ENCODE assay signal across 8 cellular contexts in the genomic region with DNA sequence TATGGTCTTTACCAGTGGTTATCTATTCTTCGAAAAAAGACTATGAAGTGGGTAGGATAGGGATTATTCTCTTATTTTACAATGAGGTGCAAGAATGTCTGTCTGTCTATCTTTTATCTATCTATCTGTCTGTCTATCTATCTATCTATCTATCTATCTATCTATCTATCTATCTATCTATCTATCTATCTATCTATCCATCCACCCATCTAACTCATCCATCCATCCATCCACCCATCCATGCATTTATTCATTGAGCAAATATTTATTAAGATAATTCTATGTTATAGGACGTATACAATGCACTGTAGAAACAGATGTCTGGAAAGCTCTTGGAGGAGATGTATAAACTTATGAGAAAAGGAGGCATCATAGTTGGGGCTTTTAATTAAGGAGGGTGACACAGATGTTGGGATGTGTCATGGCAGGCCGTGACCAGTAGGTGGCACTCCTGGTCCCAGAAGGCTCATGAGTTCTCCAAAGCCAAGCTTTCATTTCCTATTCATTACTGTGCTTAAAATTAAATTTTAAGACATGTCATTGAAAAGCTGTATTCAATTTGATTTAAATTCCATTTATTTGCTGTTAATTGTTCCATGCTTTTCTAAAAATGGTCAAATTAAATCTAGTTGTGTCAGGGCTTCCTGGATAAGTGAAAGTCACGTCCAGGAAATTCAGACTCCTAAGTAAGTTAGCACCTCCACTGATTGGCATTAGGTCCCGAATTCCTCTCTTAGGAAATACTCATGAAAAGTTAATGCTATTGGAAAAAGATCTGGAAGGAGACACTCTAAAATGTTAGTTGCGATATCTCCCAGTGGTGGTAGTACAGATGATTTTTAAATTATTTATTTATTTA. TPM values are rescaled to one million over a fixed set of nuclear protein-coding genes. Genes with fewer than 3 reads are reported as not detected.
A peak's percentile ranks its signal among the peaks of the same experiment; 100 is the strongest.
DNase-seq lines count a peak whose midpoint lies in the region; ATAC-seq, FAIRE-seq and TF ChIP-seq lines count a peak whose summit lies in the region.

No MANE protein-coding gene starts in this region.

- intact Hi-C loops in upper lobe of right lung (cut with DNase I) = no loop called here

- H3K27me3 ChIP-seq in foreskin keratinocyte = peaks cover 3% of the 10 kb centered on the region
- no peaks in the 10 kb centered on the region for H3K27me3 ChIP-seq in parathyroid adenoma (ENCODE audit: control insufficient read depth, insufficient read depth, low read length)
- no peaks in the 10 kb centered on the region for H3K27me3 ChIP-seq in upper lobe of right lung

- TF ChIP-seq EP300 in A549 (IDR thresholded peaks at IDR 0.05) = no peak

- H3K27ac ChIP-seq in A549 (no peak overlapping the region), foreskin keratinocyte (no peak overlapping the region), parathyroid adenoma (no peak overlapping the region), upper lobe of right lung (no peak overlapping the region)

- TF ChIP-seq CTCF in A549 (IDR thresholded peaks at IDR 0.05) (peak; percentile 89), foreskin keratinocyte (conservative IDR thresholded peaks at IDR 0.05) (peak; percentile 92), parathyroid adenoma (IDR thresholded peaks at IDR 0.05) (peak; percentile 77), upper lobe of right lung (IDR thresholded peaks at IDR 0.05) (peak; percentile 99)

- H3K4me3 ChIP-seq in A549 = no peak overlapping the region
- H3K4me3 ChIP-seq in parathyroid adenoma (ENCODE audit: low read depth, low read length) = peak overlapping the region; percentile 20
- no peak overlapping the region for H3K4me3 ChIP-seq in upper lobe of right lung

- no peak overlapping the region for H2AFZ ChIP-seq in parathyroid adenoma

- 43% methylated on average over 6 of the region's 6 CpGs for WGBS in A549 (ENCODE audit: missing lambda C conversion rate)

- ATAC-seq in A549 (peak; percentile 73 to 92; a peak in 5 of 6 replicates), HG03460 (IDR thresholded peaks at IDR 0.05; ENCODE audit: unreplicated experiment) (peak; percentile 57), foreskin keratinocyte (peak; percentile 83), upper lobe of right lung (peak; percentile 96)

- H3K9ac ChIP-seq in parathyroid adenoma = no peak overlapping the region

- DNase-seq in A549 (ENCODE audit: low read depth in 1 of 2, low spot score in 1 of 2) (peak; percentile 40 to 62), GM12891 (ENCODE audit: insufficient read length, low spot score) (no peak), RCC 7860 (ENCODE audit: low spot score) (peak; percentile 16), foreskin keratinocyte (peak in 1 of 2 donors; percentile 28), upper lobe of right lung (peak; percentile 84)
- peak; percentile 87 for DNase-seq in activated effector memory CD4-positive, alpha-beta T cell treated with anti-CD3 and anti-CD28 coated beads, Interleukin-2, amount 50 U/mL, for 16 hours

- H3K9me3 ChIP-seq in A549 (no peaks in the 10 kb centered on the region), parathyroid adenoma (ENCODE audit: control insufficient read depth, low read length) (no peaks in the 10 kb centered on the region), upper lobe of right lung (no peaks in the 10 kb centered on the region)

- peak; percentile 83 for TF ChIP-seq RAD21 in A549 (conservative IDR thresholded peaks at IDR 0.05 in 1 of 2, IDR thresholded peaks at IDR 0.05 in 1 of 2)

- no peaks in the 10 kb centered on the region for H3K4me1 ChIP-seq in A549
- H3K4me1 ChIP-seq in foreskin keratinocyte = no peaks in the 10 kb centered on the region
- H3K4me1 ChIP-seq in parathyroid adenoma = no peaks in the 10 kb centered on the region
- no peaks in the 10 kb centered on the region for H3K4me1 ChIP-seq in upper lobe of right lung

- H3K36me3 ChIP-seq in parathyroid adenoma (ENCODE audit: control insufficient read depth, insufficient read depth, low read length) = no peaks in the 10 kb centered on the region
- no peaks in the 10 kb centered on the region for H3K36me3 ChIP-seq in upper lobe of right lung

- H3K4me2 ChIP-seq in A549 (peak overlapping the region; percentile 56; the same call in 2 of the 3 replicates), parathyroid adenoma (ENCODE audit: low read length) (peak overlapping the region; percentile 44)

- POLR2A ChIA-PET in A549 (lab: Yijun Ruan, JAX) = no interaction called here

- FAIRE-seq in A549 (lab: Jason Lieb, UNC) = peak; percentile 70
- peak; percentile 41 for FAIRE-seq in GM12891 (lab: Jason Lieb, UNC)
- peak; percentile 50 for FAIRE-seq in RCC 7860 (lab: Jason Lieb, UNC)

- TF ChIP-seq POLR2A in A549 (IDR thresholded peaks at IDR 0.05; ENCODE audit: low read length) (no peak), GM12891 (IDR thresholded peaks at IDR 0.05; ENCODE audit: low read depth, low read length) (no peak)

- H3K79me2 ChIP-seq in parathyroid adenoma = no peaks in the 10 kb centered on the region

- CTCF ChIA-PET in A549 (lab: Yijun Ruan, JAX) = interaction anchor here (0.6 to 5.5 kb wide), 60 partner anchors 8 to 1511 kb away, joined by 3 to 104 read pairs (median 4); partner anchors contain the start of genes CSRP3 and ZDHHC13

TF ChIP-seq in A549, 52 proteins besides CTCF, POLR2A, EP300 and RAD21:
- TF ChIP-seq SMC3 (IDR thresholded peaks at IDR 0.05) = peak; percentile 86
- TF ChIP-seq CBX8 (IDR thresholded peaks at IDR 0.05) = no peak
- no peak for TF ChIP-seq TFCP2L1 (CRISPR knock-in tag; IDR thresholded peaks at IDR 0.05)
- no peak for TF ChIP-seq FOXS1 (CRISPR knock-in tag; IDR thresholded peaks at IDR 0.05)
- no peak for TF ChIP-seq MAZ (IDR thresholded peaks at IDR 0.05; ENCODE audit: borderline replicate concordance, low read depth, low read length)
- TF ChIP-seq HOXA7 (CRISPR knock-in tag; IDR thresholded peaks at IDR 0.05) = no peak
- TF ChIP-seq EHMT2 (IDR thresholded peaks at IDR 0.05; ENCODE audit: low read depth) = no peak
- TF ChIP-seq CBX2 (IDR thresholded peaks at IDR 0.05; ENCODE audit: borderline replicate concordance, low read depth) = no peak
- TF ChIP-seq, protein P1, sequence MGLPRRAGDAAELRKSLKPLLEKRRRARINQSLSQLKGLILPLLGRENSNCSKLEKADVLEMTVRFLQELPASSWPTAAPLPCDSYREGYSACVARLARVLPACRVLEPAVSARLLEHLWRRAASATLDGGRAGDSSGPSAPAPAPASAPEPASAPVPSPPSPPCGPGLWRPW (IDR thresholded peaks at IDR 0.05) = no peak

TF ChIP-seq in GM12891, 5 proteins besides CTCF, POLR2A, EP300 and RAD21:
- TF ChIP-seq TAF1 (IDR thresholded peaks at IDR 0.05; ENCODE audit: low read depth, low read length) (no peak), SPI1 (IDR thresholded peaks at IDR 0.05; ENCODE audit: low read depth, low read length) (no peak), PAX5 (IDR thresholded peaks at IDR 0.05; ENCODE audit: insufficient read depth, low read length, severe bottlenecking) (no peak), POLR2AphosphoS5 (IDR thresholded peaks at IDR 0.05; ENCODE audit: low read depth, low read length) (no peak), POU2F2 (IDR thresholded peaks at IDR 0.05; ENCODE audit: low read depth, low read length) (no peak)
TF ChIP-seq in GM12891: peak in this region for 0.

RNA-seq across cellular contexts. Expression of gene E2F8, which starts 19.0 kb away (rescaled TPM):
- 6.7 and 7.4 TPM in 2 replicates for polyA plus RNA-seq in A549 (2011; rRNA removed)
- 6.0 and 6.6 TPM in 2 replicates for polyA plus RNA-seq in A549 (2012; cell fraction: cytosol; rRNA removed)
- polyA plus RNA-seq in A549 (2012; cell fraction: nucleus; rRNA removed) = 8.8 TPM in 2 replicates
- 5.7 to 6.4 TPM (median 6.0 TPM) in 3 replicates for polyA plus RNA-seq in A549 (2017; fragmentation: RNase III; extraction: RNeasy Plus Mini Kit Qiagen cat#74134 plus additional on column Dnase treatment)
- polyA minus RNA-seq in A549 (2011; rRNA and poly(A)+ RNA removed) = 4.3 and 4.4 TPM in 2 replicates
- polyA plus RNA-seq in GM12891 (2012; ENCODE audit: low read depth, missing spikeins) = 4.0 TPM
- total RNA-seq in foreskin keratinocyte = 4.4 and 5.4 TPM in 2 replicates
- 1.7 and 2.4 TPM in 2 replicates for polyA plus RNA-seq in foreskin keratinocyte
- total RNA-seq in upper lobe of right lung = 0.38 TPM

RNA-seq across cellular contexts. Expression of gene CSRP3, which starts 57.9 kb away (rescaled TPM):
- not detected in 2 replicates for polyA plus RNA-seq in A549 (2011; rRNA removed)
- polyA plus RNA-seq in A549 (2012; cell fraction: cytosol; rRNA removed) = not detected in 2 replicates
- not detected in 2 replicates for polyA plus RNA-seq in A549 (2012; cell fraction: nucleus; rRNA removed)
- polyA plus RNA-seq in A549 (2017; fragmentation: RNase III; extraction: RNeasy Plus Mini Kit Qiagen cat#74134 plus additional on column Dnase treatment) = not detected in 3 replicates
- polyA minus RNA-seq in A549 (2011; rRNA and poly(A)+ RNA removed) = not detected in 2 replicates
- polyA plus RNA-seq in GM12891 (2012; ENCODE audit: low read depth, missing spikeins) = not detected
- not detected in 2 replicates for total RNA-seq in foreskin keratinocyte
- polyA plus RNA-seq in foreskin keratinocyte = not detected in 2 replicates
- not detected for total RNA-seq in upper lobe of right lung
